In genomic region chr3:25803833-25804232, GRCh38 we compare ENCODE assay signal across 34 cellular contexts.
"Had no signal": no experiment of that assay in that cellular context is flagged by ENCODE, and none has a peak within 500 bp of the region (broad histone marks: within the 10 kb centered on the region; RNA-seq: fewer than 3 reads in every experiment).

No MANE protein-coding gene starts in this region.

- H3K4me3 ChIP-seq: MG63 had no signal

- H3K36me3 ChIP-seq: MG63 had no signal

- H3K27me3 ChIP-seq: MG63 had no signal

- H3K9me3 ChIP-seq: MG63 had no signal

- DNase-seq: Karpas-422, Kasumi-1, MG63, MM.1S, MV-4-11, NCI-H1048, NCI-H1092, NCI-H1092 treated with DMSO at 0.1 percent for 48 hours, NCI-H1105, NCI-H1105 treated with DMSO at 0.1 percent for 48 hours, NCI-H1417, NCI-H1417 treated with DMSO at 0.1 percent for 48 hours, NCI-H1436, NCI-H1436 treated with DMSO at 0.1 percent for 48 hours, NCI-H146, NCI-H1694, NCI-H1694 treated with DMSO at 0.1 percent for 48 hours, NCI-H187, NCI-H187 treated with DMSO at 0.1 percent for 48 hours, NCI-H1930, NCI-H2029, NCI-H2029 treated with DMSO at 0.1 percent for 48 hours, NCI-H2081, NCI-H2081 treated with DMSO at 0.1 percent for 48 hours, NCI-H2107, NCI-H2171, NCI-H2171 treated with DMSO at 0.1 percent for 48 hours, NCI-H2227 treated with DMSO at 0.1 percent for 48 hours, NCI-H226, NCI-H345, NCI-H446, NCI-H446 treated with DMSO at 0.1 percent for 48 hours, NCI-H510A, NCI-H510A treated with DMSO at 0.1 percent for 48 hours had no signal
